ENCODE assay signal across 8 cellular contexts in genomic region chrX:131841496-131842410, GRCh38.
A peak's percentile ranks its signal among the peaks of the same experiment; 100 is the strongest.
DNase-seq lines count a peak whose midpoint lies in the region; ATAC-seq and TF ChIP-seq lines count a peak whose summit lies in the region.

No MANE protein-coding gene starts in this region.

- ATAC-seq in GM18867 (IDR thresholded peaks at IDR 0.05; ENCODE audit: unreplicated experiment) = peak; percentile 84
- ATAC-seq in HG03354 (IDR thresholded peaks at IDR 0.05; ENCODE audit: poor library complexity, severe bottlenecking, unreplicated experiment) = peak; percentile 90
- ATAC-seq in HG03135 (IDR thresholded peaks at IDR 0.05; ENCODE audit: unreplicated experiment) = no peak

- no peaks in the 10 kb centered on the region for H3K36me3 Mint-ChIP-seq in Calu3 (ENCODE audit: insufficient read depth, unreplicated experiment)

- no peaks in the 10 kb centered on the region for H3K4me1 Mint-ChIP-seq in Calu3 (ENCODE audit: low read depth, unreplicated experiment)

- WGBS in sigmoid colon, 2 donors = 47 to 55% methylated on average over 29 of the region's 31 CpGs

- no peaks in the 10 kb centered on the region for H3K9me3 ChIP-seq in right atrium auricular region
- H3K9me3 ChIP-seq in sigmoid colon = no peaks in the 10 kb centered on the region

- no peak overlapping the region for H3K4me3 ChIP-seq in right atrium auricular region
- H3K4me3 ChIP-seq in sigmoid colon = no peak overlapping the region

- no peak overlapping the region for H3K27ac Mint-ChIP-seq in Calu3 (ENCODE audit: unreplicated experiment)

- BruUV-seq in Calu3 (replicated peaks; lab: Mats Ljungman, UMichigan) = no TSS peak

- H3K27me3 ChIP-seq in right atrium auricular region = no peaks in the 10 kb centered on the region
- no peaks in the 10 kb centered on the region for H3K27me3 ChIP-seq in sigmoid colon

- intact Hi-C loops in Calu3 (cut with micrococcal nuclease; ENCODE audit: unreplicated experiment) (loop anchor here (1.0 to 10.0 kb wide), 4 partner anchors 230 to 776 kb away; partner anchors contain the start of gene RAP2C), sigmoid colon (cut with DNase I) (loop anchor here (5.0 to 10.0 kb wide), 3 partner anchors 231 to 791 kb away; partner anchors contain the start of gene RAP2C)

- TF ChIP-seq POLR2A in sigmoid colon (IDR thresholded peaks at IDR 0.05) = no peak

- no peaks in the 10 kb centered on the region for H3K9me3 Mint-ChIP-seq in Calu3 (ENCODE audit: low read depth, unreplicated experiment)

- no peak for TF ChIP-seq EP300 in sigmoid colon (IDR thresholded peaks at IDR 0.05)

- DNase-seq in Calu3 (peak; percentile 51), NCI-H526 treated with DMSO at 0.1 percent for 48 hours (lab: John Stamatoyannopoulos, UW) (peak; percentile 26), right atrium auricular region (ENCODE audit: low spot score) (no peak), sigmoid colon (no peak)
- peak; percentile 12 for DNase-seq in activated naive CD4-positive, alpha-beta T cell treated with anti-CD3 and anti-CD28 coated beads, Interleukin-2, amount 50 U/mL, for 16 hours

- H3K27ac ChIP-seq in right atrium auricular region (no peak overlapping the region), sigmoid colon (no peak overlapping the region)

- CTCF ChIA-PET in Calu3 (lab: Charles Lee) = interaction anchor here (0.6 to 1.3 kb wide), 7 partner anchors 14 to 790 kb away, joined by 3 to 12 read pairs (median 5); partner anchors contain the start of genes RAP2C and STK26

- TF ChIP-seq CTCF in Calu3 (IDR thresholded peaks at IDR 0.05; ENCODE audit: unreplicated experiment) (peak; percentile 66), right atrium auricular region (IDR thresholded peaks at IDR 0.05) (peak; percentile 88 to 94), sigmoid colon (IDR thresholded peaks at IDR 0.05) (peak; percentile 33 to 61 (median 52))

- no peaks in the 10 kb centered on the region for H3K27me3 Mint-ChIP-seq in Calu3 (ENCODE audit: unreplicated experiment)

- H3K4me3 Mint-ChIP-seq in Calu3 (ENCODE audit: low read depth, unreplicated experiment) = peak overlapping the region; percentile 21

- no peaks in the 10 kb centered on the region for H3K4me1 ChIP-seq in right atrium auricular region
- no peaks in the 10 kb centered on the region for H3K4me1 ChIP-seq in sigmoid colon

- H3K36me3 ChIP-seq in right atrium auricular region (no peaks in the 10 kb centered on the region), sigmoid colon (no peaks in the 10 kb centered on the region)

Comparison
In these comparisons a context has a peak if more than half of its experiments do, and no peak if none do; other contexts are left out.
1. DNase-seq: peak in Calu3 (single experiment), NCI-H526 treated with DMSO at 0.1 percent for 48 hours (single experiment) and activated naive CD4-positive, alpha-beta T cell treated with anti-CD3 and anti-CD28 coated beads, Interleukin-2, amount 50 U/mL, for 16 hours (single experiment); none in right atrium auricular region (single experiment) and sigmoid colon (single experiment).
2. Peak in every context shown above with its lines, with median percentiles within 50 percentile points of each other: CTCF ChIP-seq.